In genomic region chr6:142871910-142872331, GRCh38 we compare ENCODE assay signal across 8 cellular contexts.
A peak's percentile ranks its signal among the peaks of the same experiment; 100 is the strongest.
DNase-seq lines count a peak whose midpoint lies in the region; ATAC-seq and TF ChIP-seq lines count a peak whose summit lies in the region.

No MANE protein-coding gene starts in this region.

- ATAC-seq in GM18519 (IDR thresholded peaks at IDR 0.05; ENCODE audit: low FRiP score, unreplicated experiment) (peak; percentile 76), HG02763 (IDR thresholded peaks at IDR 0.05; ENCODE audit: unreplicated experiment) (peak; percentile 88), RWPE2 (ENCODE audit: low read depth) (peak; percentile 86; the same call in 2 of the 3 replicates), upper lobe of right lung (peak; percentile 78)

- intact Hi-C loops in upper lobe of right lung (cut with DNase I) = no loop called here

- peaks cover 21% of the 10 kb centered on the region for H3K4me1 ChIP-seq in RWPE2 (ENCODE audit: insufficient read depth, poor library complexity, severe bottlenecking)
- H3K4me1 ChIP-seq in upper lobe of right lung = peaks cover 34% of the 10 kb centered on the region

- no peaks in the 10 kb centered on the region for H3K36me3 ChIP-seq in RWPE2 (ENCODE audit: low read depth)
- no peaks in the 10 kb centered on the region for H3K36me3 ChIP-seq in upper lobe of right lung

- H3K27me3 ChIP-seq in RWPE2 (ENCODE audit: insufficient read depth, poor library complexity, severe bottlenecking) (no peaks in the 10 kb centered on the region), upper lobe of right lung (no peaks in the 10 kb centered on the region)

- H3K4me3 ChIP-seq in RWPE2 (ENCODE audit: severe bottlenecking) = no peak overlapping the region
- no peak overlapping the region for H3K4me3 ChIP-seq in upper lobe of right lung

- H3K9me3 ChIP-seq in RWPE2 (ENCODE audit: severe bottlenecking) = no peaks in the 10 kb centered on the region
- no peaks in the 10 kb centered on the region for H3K9me3 ChIP-seq in upper lobe of right lung

- H3K27ac ChIP-seq in RWPE2 (ENCODE audit: poor library complexity, severe bottlenecking) (peak overlapping the region; percentile 14), caudate nucleus (ENCODE audit: low read depth, low read length) (peak overlapping the region; percentile 49), upper lobe of right lung (no peak overlapping the region)

- DNase-seq in RWPE2 (ENCODE audit: low spot score) (no peak), caudate nucleus (lab: John Stamatoyannopoulos, UW) (peak in 4 of 61 donors; percentile 12 to 39 (median 22)), lung microvascular endothelial cell (ENCODE audit: low read depth in 2 of 2) (peak; percentile 53 to 96), upper lobe of right lung (no peak), DMS114 treated with DMSO at 0.1 percent for 48 hours (lab: John Stamatoyannopoulos, UW; ENCODE audit: unreplicated experiment) (no peak), NCI-H2081 treated with DMSO at 0.1 percent for 48 hours (lab: John Stamatoyannopoulos, UW) (no peak)

- TF ChIP-seq CTCF in RWPE2 (IDR thresholded peaks at IDR 0.05; ENCODE audit: poor library complexity, severe bottlenecking) = no peak
- no peak for TF ChIP-seq CTCF in upper lobe of right lung (IDR thresholded peaks at IDR 0.05)

Comparison
In these comparisons a context has a peak if more than half of its experiments do, and no peak if none do; other contexts are left out.
1. DNase-seq: peak in lung microvascular endothelial cell (2 of 2); none in RWPE2 (single experiment), upper lobe of right lung (single experiment), DMS114 treated with DMSO at 0.1 percent for 48 hours (single experiment) and NCI-H2081 treated with DMSO at 0.1 percent for 48 hours (single experiment).
2. Peak in every context shown above with its lines, with median percentiles within 50 percentile points of each other: ATAC-seq.